8 cellular contexts compared by ENCODE assay signal in genomic region chr5:75491621-75492020, GRCh38.
"Had no signal": no experiment of that assay in that cellular context is flagged by ENCODE, and none has a peak within 500 bp of the region (broad histone marks: within the 10 kb centered on the region; RNA-seq: fewer than 3 reads in every experiment).

No MANE protein-coding gene starts in this region.

- DNase-seq: GM23248, GOT3, H9, HCEC 1CT, IMR-90, Karpas-422, KBM-7 had no signal

- H3K4me3 Mint-ChIP-seq: H9 had no signal

- FAIRE-seq: HTR-8/SVneo had no signal
